14 cellular contexts compared by ENCODE assay signal in the genomic region with DNA sequence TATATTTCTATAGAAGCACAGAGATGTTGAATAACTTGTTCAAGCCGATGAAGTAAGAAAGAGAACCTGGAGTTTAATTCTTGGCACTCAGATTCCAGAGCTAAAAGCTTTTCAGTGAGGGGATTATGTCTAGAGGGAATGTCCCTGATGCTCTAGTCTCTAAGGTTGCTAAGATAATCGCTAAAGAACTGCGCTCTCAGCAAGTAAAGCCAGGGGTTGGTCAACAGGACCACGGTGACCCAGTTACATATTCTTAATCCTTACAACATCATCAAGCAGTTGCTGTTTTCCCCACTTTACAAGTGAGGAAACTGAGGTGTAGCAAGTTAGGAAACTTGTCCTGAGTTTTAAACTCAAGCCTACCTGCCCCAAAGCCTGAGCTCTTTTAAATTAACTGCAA.
DNase-seq lines count a peak whose midpoint lies in the region; ATAC-seq, FAIRE-seq and TF ChIP-seq lines count a peak whose summit lies in the region.
"Had no signal": no experiment of that assay in that cellular context is flagged by ENCODE, and none has a peak within 500 bp of the region (broad histone marks: within the 10 kb centered on the region; RNA-seq: fewer than 3 reads in every experiment).

No MANE protein-coding gene starts in this region.

- H3K27ac ChIP-seq in SU-DHL-6 (ENCODE audit: low read depth, low read length) (peak overlapping the region; percentile 96), neural progenitor cell (peak overlapping the region; percentile 21), ascending aorta (no peak overlapping the region)
- H3K27ac ChIP-seq: GM23248 had no signal

- H3F3A ChIP-seq in SU-DHL-6 (ENCODE audit: insufficient read depth) (peaks cover 82% of the 10 kb centered on the region), neural progenitor cell (ENCODE audit: low read depth) (peaks cover 8% of the 10 kb centered on the region)

- no peaks in the 10 kb centered on the region for H3K9me2 ChIP-seq in SU-DHL-6 (replicated peaks; ENCODE audit: insufficient read depth, low read length)

- TF ChIP-seq CTCF in SU-DHL-6 (IDR thresholded peaks at IDR 0.05; ENCODE audit: insufficient read depth, low read length, poor library complexity, severe bottlenecking) (no peak), neural progenitor cell (IDR thresholded peaks at IDR 0.05) (no peak), ascending aorta (IDR thresholded peaks at IDR 0.05) (no peak)

- H3K79me2 ChIP-seq in SU-DHL-6 (ENCODE audit: insufficient read depth, low read length) = peaks cover 4% of the 10 kb centered on the region; the same call in 1 of the 2 replicates
- no peaks in the 10 kb centered on the region for H3K79me2 ChIP-seq in neural progenitor cell (ENCODE audit: low read depth)

- no peaks in the 10 kb centered on the region for H3K27me3 ChIP-seq in SU-DHL-6 (ENCODE audit: low read length)
- H3K27me3 ChIP-seq in neural progenitor cell = no peaks in the 10 kb centered on the region
- H3K27me3 ChIP-seq in ascending aorta = no peaks in the 10 kb centered on the region

- ATAC-seq in activated CD4-positive, CD25-positive, alpha-beta regulatory T cell treated with anti-CD3 and anti-CD28 coated beads, Interleukin-2, amount 50 U/mL, for 24 hours = no peak
- no peak for ATAC-seq in activated T-cell treated with anti-CD3 and anti-CD28 coated beads, Interleukin-2, amount 50 U/mL, for 4 hours
- ATAC-seq in activated naive CD8-positive, alpha-beta T cell treated with anti-CD3 and anti-CD28 coated beads, Interleukin-2, amount 50 U/mL, for 24 hours = no peak
- ATAC-seq: CD8-positive, alpha-beta T cell; K562 had no signal

- H3K36me3 ChIP-seq in SU-DHL-6 (ENCODE audit: low read length) (no peaks in the 10 kb centered on the region), neural progenitor cell (no peaks in the 10 kb centered on the region), ascending aorta (no peaks in the 10 kb centered on the region)

- H3K27me3 Mint-ChIP-seq in neural progenitor cell (ENCODE audit: insufficient read depth, low read depth) = peaks cover 13% of the 10 kb centered on the region
- H3K27me3 Mint-ChIP-seq in activated T-cell treated with anti-CD3 and anti-CD28 coated beads, Interleukin-2, amount 50 U/mL, for 4 hours (ENCODE audit: low read depth) = no peaks in the 10 kb centered on the region
- no peaks in the 10 kb centered on the region for H3K27me3 Mint-ChIP-seq in activated naive CD8-positive, alpha-beta T cell treated with anti-CD3 and anti-CD28 coated beads, Interleukin-2, amount 50 U/mL, for 24 hours

- no peaks in the 10 kb centered on the region for H3K36me3 Mint-ChIP-seq in neural progenitor cell
- H3K36me3 Mint-ChIP-seq in activated T-cell treated with anti-CD3 and anti-CD28 coated beads, Interleukin-2, amount 50 U/mL, for 4 hours (ENCODE audit: insufficient read depth) = peaks cover 1% of the 10 kb centered on the region
- peaks cover 7% of the 10 kb centered on the region for H3K36me3 Mint-ChIP-seq in activated naive CD8-positive, alpha-beta T cell treated with anti-CD3 and anti-CD28 coated beads, Interleukin-2, amount 50 U/mL, for 24 hours (ENCODE audit: low read depth)
- H3K36me3 Mint-ChIP-seq: CD8-positive, alpha-beta T cell had no signal

- H3K4me3 ChIP-seq in SU-DHL-6 (ENCODE audit: insufficient read depth, low read length, poor library complexity, severe bottlenecking) (no peak overlapping the region), neural progenitor cell (no peak overlapping the region), ascending aorta (no peak overlapping the region)
- H3K4me3 ChIP-seq: GM23248, K562 had no signal

- H3K4me1 Mint-ChIP-seq in neural progenitor cell = peaks cover 82% of the 10 kb centered on the region
- peaks cover 11% of the 10 kb centered on the region for H3K4me1 Mint-ChIP-seq in activated T-cell treated with anti-CD3 and anti-CD28 coated beads, Interleukin-2, amount 50 U/mL, for 4 hours (ENCODE audit: low read depth)
- peaks cover 42% of the 10 kb centered on the region for H3K4me1 Mint-ChIP-seq in activated naive CD8-positive, alpha-beta T cell treated with anti-CD3 and anti-CD28 coated beads, Interleukin-2, amount 50 U/mL, for 24 hours

- H3K4me3 Mint-ChIP-seq in neural progenitor cell = no peak overlapping the region
- H3K4me3 Mint-ChIP-seq in activated T-cell treated with anti-CD3 and anti-CD28 coated beads, Interleukin-2, amount 50 U/mL, for 4 hours = no peak overlapping the region
- no peak overlapping the region for H3K4me3 Mint-ChIP-seq in activated naive CD8-positive, alpha-beta T cell treated with anti-CD3 and anti-CD28 coated beads, Interleukin-2, amount 50 U/mL, for 24 hours

- H3K4me1 ChIP-seq in neural progenitor cell = peaks cover 59% of the 10 kb centered on the region
- H3K4me1 ChIP-seq in ascending aorta = no peaks in the 10 kb centered on the region

- peak overlapping the region; percentile 91 for H3K4me2 ChIP-seq in SU-DHL-6 (ENCODE audit: low read depth, low read length, poor library complexity, severe bottlenecking)
- H3K4me2 ChIP-seq in neural progenitor cell = peak overlapping the region; percentile 43

- H4K20me1 ChIP-seq in SU-DHL-6 (ENCODE audit: low read depth, low read length) = no peaks in the 10 kb centered on the region
- no peaks in the 10 kb centered on the region for H4K20me1 ChIP-seq in neural progenitor cell (ENCODE audit: low read depth)

- no peaks in the 10 kb centered on the region for H3K9me3 ChIP-seq in SU-DHL-6 (ENCODE audit: insufficient read depth, low read length)
- H3K9me3 ChIP-seq in neural progenitor cell (ENCODE audit: low read depth) = no peaks in the 10 kb centered on the region
- no peaks in the 10 kb centered on the region for H3K9me3 ChIP-seq in ascending aorta

- H3K9ac ChIP-seq in SU-DHL-6 (ENCODE audit: low read length) (peak overlapping the region; percentile 60), neural progenitor cell (no peak overlapping the region)
- H3K9ac ChIP-seq: GM23248 had no signal

- H3K9me3 Mint-ChIP-seq in neural progenitor cell = no peaks in the 10 kb centered on the region
- no peaks in the 10 kb centered on the region for H3K9me3 Mint-ChIP-seq in activated T-cell treated with anti-CD3 and anti-CD28 coated beads, Interleukin-2, amount 50 U/mL, for 4 hours
- no peaks in the 10 kb centered on the region for H3K9me3 Mint-ChIP-seq in activated naive CD8-positive, alpha-beta T cell treated with anti-CD3 and anti-CD28 coated beads, Interleukin-2, amount 50 U/mL, for 24 hours
- H3K9me3 Mint-ChIP-seq: CD8-positive, alpha-beta T cell had no signal

- FAIRE-seq in GM18507 (lab: Jason Lieb, UNC) = peak; percentile 15
- FAIRE-seq: K562 had no signal

- no peak overlapping the region for H3K27ac Mint-ChIP-seq in neural progenitor cell
- H3K27ac Mint-ChIP-seq in activated naive CD8-positive, alpha-beta T cell treated with anti-CD3 and anti-CD28 coated beads, Interleukin-2, amount 50 U/mL, for 24 hours = no peak overlapping the region

- H2AFZ ChIP-seq in SU-DHL-6 (ENCODE audit: low read depth, low read length, severe bottlenecking) (no peak overlapping the region), neural progenitor cell (replicated peaks) (no peak overlapping the region)
- H2AFZ ChIP-seq: GM23248 had no signal

- DNase-seq in GM18507 (ENCODE audit: extremely low spot score, insufficient read length, low read depth) (no peak), neural progenitor cell (ENCODE audit: low spot score) (no peak), ascending aorta (ENCODE audit: low spot score in 2 of 2) (no peak)
- no peak for DNase-seq in activated T-cell treated with anti-CD3 and anti-CD28 coated beads, Interleukin-2, amount 50 U/mL, for 4 hours
- DNase-seq in activated naive CD8-positive, alpha-beta T cell treated with anti-CD3 and anti-CD28 coated beads, Interleukin-2, amount 50 U/mL, for 24 hours = no peak
- DNase-seq: CD8-positive, alpha-beta T cell; GM23248; NCI-H1436; NCI-H2029; NCI-H510A treated with DMSO at 0.1 percent for 48 hours; SW 1271 had no signal

- intact Hi-C loops in ascending aorta (cut with DNase I) = no loop called here

Comparison
In these comparisons a context has a peak if more than half of its experiments do, and no peak if none do; other contexts are left out.
1. H3K27ac ChIP-seq: peak in SU-DHL-6 (single experiment) and neural progenitor cell (single experiment); none in ascending aorta (0 of 2).